16 cellular contexts compared by ENCODE assay signal in the genomic region with DNA sequence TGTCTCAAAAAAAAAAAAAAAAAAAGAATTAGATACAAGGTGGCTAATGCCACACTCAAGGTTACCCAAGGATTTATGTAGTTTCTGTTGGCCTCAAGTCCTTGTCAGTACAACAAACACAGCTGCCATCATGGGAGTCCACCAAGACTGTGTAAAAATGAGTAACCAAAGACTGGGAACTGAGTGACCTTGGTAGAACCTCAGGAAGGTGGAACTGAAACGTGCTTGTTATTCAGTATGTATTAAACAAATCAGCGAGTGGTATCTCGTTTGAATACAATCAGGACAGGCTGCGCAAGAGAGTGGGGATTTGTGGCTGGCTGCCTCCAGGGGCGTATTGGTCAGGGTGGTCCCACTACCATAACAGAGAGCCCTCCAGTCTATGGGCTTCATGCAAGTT. TPM values are rescaled to one million over a fixed set of nuclear protein-coding genes. Genes with fewer than 3 reads are reported as not detected.
DNase-seq lines count a peak whose midpoint lies in the region; ATAC-seq, FAIRE-seq and TF ChIP-seq lines count a peak whose summit lies in the region.
"Had no signal": no experiment of that assay in that cellular context is flagged by ENCODE, and none has a peak within 500 bp of the region (broad histone marks: within the 10 kb centered on the region; RNA-seq: fewer than 3 reads in every experiment).

No MANE protein-coding gene starts in this region.

- H3K79me2 ChIP-seq in PC-3 (ENCODE audit: low read length), result no peaks in the 10 kb centered on the region

- POLR2A ChIA-PET in PC-3 (lab: Charles Lee; ENCODE audit: unreplicated experiment), result interaction anchor here (0.6 kb wide), 1 partner anchor 85 kb away, joined by 3 read pairs; no protein-coding TSS in a partner anchor

- no peak overlapping the region for H3K4me2 ChIP-seq in PC-3 (ENCODE audit: low read length)

- intact Hi-C loops in PC-3 (cut with micrococcal nuclease), result no loop called here

- peak; percentile 60 for ATAC-seq in GM18502 (IDR thresholded peaks at IDR 0.05; ENCODE audit: poor library complexity, unreplicated experiment)
- ATAC-seq in GM19463 (IDR thresholded peaks at IDR 0.05; ENCODE audit: unreplicated experiment), result peak; percentile 90
- peak; percentile 61 for ATAC-seq in HG02970 (IDR thresholded peaks at IDR 0.05; ENCODE audit: low FRiP score, unreplicated experiment)
- no peak for ATAC-seq in PC-3
- ATAC-seq: activated CD8-positive, alpha-beta T cell treated with anti-CD3 and anti-CD28 coated beads for 36 hours; gastroesophageal sphincter; stimulated activated naive CD8-positive, alpha-beta T cell treated with anti-CD3 and anti-CD28 coated beads, Interleukin-15, Interleukin-2, amounts not matched to agents 100 U/mL and 50 U/mL, for 24 hours had no signal

- H3K9ac ChIP-seq in PC-3 (ENCODE audit: low read length), result no peak overlapping the region

- peak; percentile 54 for DNase-seq in RPMI8226
- DNase-seq in iPS-NIHi7 (ENCODE audit: extremely low spot score), result no peak
- no peak for DNase-seq in nucleus accumbens (lab: John Stamatoyannopoulos, UW)
- no peak for DNase-seq in PC-3
- DNase-seq in frontal cortex (ENCODE audit: low spot score in 2 of 2), result no peak
- DNase-seq: activated CD8-positive, alpha-beta T cell treated with anti-CD3 and anti-CD28 coated beads for 36 hours; activated naive CD8-positive, alpha-beta T cell treated with anti-CD3 and anti-CD28 coated beads, Interleukin-2, amount 10 ng/mL, durations not matched to agents 7 days and 5 days; Kasumi-1; NCI-H446; occipital lobe; stimulated activated naive CD8-positive, alpha-beta T cell treated with anti-CD3 and anti-CD28 coated beads, Interleukin-15, Interleukin-2, amounts not matched to agents 100 U/mL and 50 U/mL, for 24 hours had no signal

- H3K9me2 ChIP-seq in PC-3 (replicated peaks; ENCODE audit: low read length), result no peaks in the 10 kb centered on the region

- no peaks in the 10 kb centered on the region for H3K27me3 ChIP-seq in PC-3 (ENCODE audit: low read length)
- H3K27me3 ChIP-seq: BLaER1, gastroesophageal sphincter had no signal

- no peak overlapping the region for H3K27ac ChIP-seq in PC-3 (ENCODE audit: low read length)
- H3K27ac ChIP-seq: BLaER1, gastroesophageal sphincter had no signal

- no TSS peak for BruUV-seq in PC-3 (replicated peaks; lab: Mats Ljungman, UMichigan)

- no peaks in the 10 kb centered on the region for H3K9me3 ChIP-seq in PC-3 (ENCODE audit: low read length)
- H3K9me3 ChIP-seq: BLaER1, gastroesophageal sphincter had no signal

- CTCF ChIA-PET in PC-3 (lab: Charles Lee), result no interaction called here

- H4K20me1 ChIP-seq in PC-3 (ENCODE audit: low read length), result no peaks in the 10 kb centered on the region
- H4K20me1 ChIP-seq: BLaER1 had no signal

- no peak overlapping the region for H3K4me3 ChIP-seq in PC-3 (ENCODE audit: low read length)
- H3K4me3 ChIP-seq: BLaER1, gastroesophageal sphincter had no signal

- H3F3A ChIP-seq in PC-3 (ENCODE audit: low read length, unreplicated experiment), result no peaks in the 10 kb centered on the region

- H3K36me3 ChIP-seq in PC-3 (ENCODE audit: low read depth, low read length), result no peaks in the 10 kb centered on the region
- H3K36me3 ChIP-seq: BLaER1, gastroesophageal sphincter had no signal

- no peak for TF ChIP-seq CTCF in PC-3 (conservative IDR thresholded peaks at IDR 0.05; ENCODE audit: low read depth, low read length)

- no peak overlapping the region for H2AFZ ChIP-seq in PC-3 (ENCODE audit: low read length)

- FAIRE-seq in frontal cortex (lab: Jason Lieb, UNC), result no peak

- H3K4me1 ChIP-seq in PC-3 (ENCODE audit: insufficient read depth, low read length), result no peaks in the 10 kb centered on the region
- H3K4me1 ChIP-seq: gastroesophageal sphincter had no signal

RNA-seq across cellular contexts. Expression of a gene that starts 1.6 kb away (rescaled TPM):
- total RNA-seq in PC-3 (2014; rRNA removed), result not detected in 2 replicates
- total RNA-seq in frontal cortex, result not detected
- total RNA-seq: activated CD8-positive, alpha-beta T cell treated with anti-CD3 and anti-CD28 coated beads for 36 hours; activated naive CD8-positive, alpha-beta T cell treated with anti-CD3 and anti-CD28 coated beads, Interleukin-2, amount 10 ng/mL, durations not matched to agents 7 days and 5 days; gastroesophageal sphincter had no signal

RNA-seq across cellular contexts. Expression of a gene that starts 24.6 kb away (rescaled TPM):
- total RNA-seq in PC-3 (2014; rRNA removed), result not detected in 2 replicates
- not detected for total RNA-seq in frontal cortex
- total RNA-seq: occipital lobe had no signal

RNA-seq across cellular contexts. Expression of a gene that starts 53.6 kb away (rescaled TPM):
- total RNA-seq in PC-3 (2014; rRNA removed) (179 and 278 TPM in 2 replicates), frontal cortex (38.3 TPM)

RNA-seq across cellular contexts. Expression of a gene that starts 57.7 kb away (rescaled TPM):
- total RNA-seq in PC-3 (2014; rRNA removed) (26.6 and 27.6 TPM in 2 replicates), frontal cortex (22.8 TPM)
